In the genomic region with DNA sequence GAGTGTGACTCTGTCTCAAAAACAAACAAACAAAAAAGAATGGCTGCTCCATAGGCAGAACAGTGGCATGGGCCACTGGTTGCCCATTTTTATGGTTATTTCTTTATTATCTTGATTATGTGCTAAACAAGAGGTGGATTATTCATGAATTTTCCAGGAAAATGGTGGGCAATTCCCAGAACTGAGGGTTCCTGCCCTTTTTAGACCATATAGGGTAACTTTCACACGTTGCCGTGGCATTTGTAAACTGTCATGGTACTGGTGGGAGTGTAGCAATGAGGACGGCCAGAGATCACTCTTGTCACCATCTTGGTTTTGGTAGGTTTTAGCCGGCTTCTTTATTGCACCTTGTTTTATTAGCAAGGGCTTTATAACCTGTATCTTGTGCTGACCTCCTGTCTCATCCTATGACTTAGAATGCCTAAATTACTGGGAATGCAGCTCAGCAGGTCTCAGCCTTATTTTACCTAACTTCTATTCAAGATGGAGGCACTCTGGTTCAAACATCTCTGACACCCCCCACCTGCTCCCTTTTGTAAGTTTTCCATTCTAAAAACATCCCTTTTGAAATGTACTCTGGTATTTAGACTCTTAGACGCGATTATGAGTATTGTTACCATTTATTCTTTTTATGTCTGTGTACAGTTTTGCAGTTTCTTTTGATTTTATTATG, we compare ENCODE assay signal across 1 cellular context.
TF ChIP-seq lines count a peak whose summit lies in the region.

No MANE protein-coding gene starts in this region.

TF ChIP-seq in K562, 482 proteins besides CTCF, POLR2A, EP300 and RAD21 (continued from another document):
- TF ChIP-seq, protein P1, sequence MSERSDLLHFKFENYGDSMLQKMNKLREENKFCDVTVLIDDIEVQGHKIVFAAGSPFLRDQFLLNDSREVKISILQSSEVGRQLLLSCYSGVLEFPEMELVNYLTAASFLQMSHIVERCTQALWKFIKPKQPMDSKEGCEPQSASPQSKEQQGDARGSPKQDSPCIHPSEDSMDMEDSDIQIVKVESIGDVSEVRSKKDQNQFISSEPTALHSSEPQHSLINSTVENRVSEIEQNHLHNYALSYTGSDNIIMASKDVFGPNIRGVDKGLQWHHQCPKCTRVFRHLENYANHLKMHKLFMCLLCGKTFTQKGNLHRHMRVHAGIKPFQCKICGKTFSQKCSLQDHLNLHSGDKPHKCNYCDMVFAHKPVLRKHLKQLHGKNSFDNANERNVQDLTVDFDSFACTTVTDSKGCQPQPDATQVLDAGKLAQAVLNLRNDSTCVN (CRISPR knock-in tag; IDR thresholded peaks at IDR 0.05): no peak
- TF ChIP-seq ZFP30 (CRISPR knock-in tag; IDR thresholded peaks at IDR 0.05; ENCODE audit: borderline replicate concordance) (no peak), CXXC5 (CRISPR knock-in tag; IDR thresholded peaks at IDR 0.05) (no peak), ZNF324 (CRISPR knock-in tag; IDR thresholded peaks at IDR 0.05) (no peak), ZC3H11A (IDR thresholded peaks at IDR 0.05; ENCODE audit: low read depth, low read length) (no peak), BRF1 (IDR thresholded peaks at IDR 0.05; ENCODE audit: borderline replicate concordance, extremely low read depth, insufficient read length) (no peak), SREBF2 (CRISPR knock-in tag; IDR thresholded peaks at IDR 0.05) (no peak), ZNF57 (CRISPR knock-in tag; IDR thresholded peaks at IDR 0.05) (no peak), KHSRP (IDR thresholded peaks at IDR 0.05) (no peak), HNRNPH1 (optimal IDR thresholded peaks at IDR 0.05; ENCODE audit: low read depth, low read length) (no peak), ZNF232 (CRISPR knock-in tag; IDR thresholded peaks at IDR 0.05) (no peak), TFAM (CRISPR knock-in tag; conservative IDR thresholded peaks at IDR 0.05) (no peak), ETV5 (CRISPR knock-in tag; IDR thresholded peaks at IDR 0.05; ENCODE audit: low read depth) (no peak), MAZ (CRISPR knock-in tag; conservative IDR thresholded peaks at IDR 0.05 in 1 of 2, IDR thresholded peaks at IDR 0.05 in 1 of 2) (no peak), ZEB2 (IDR thresholded peaks at IDR 0.05) (no peak), ZNF212 (CRISPR knock-in tag; IDR thresholded peaks at IDR 0.05) (no peak), EZH2 (IDR thresholded peaks at IDR 0.05; ENCODE audit: borderline replicate concordance, low read depth, low read length) (no peak), SUPT5H (IDR thresholded peaks at IDR 0.05) (no peak), TEAD2 (tag; IDR thresholded peaks at IDR 0.05) (peak; percentile 71; the same call in 1 of the 2 replicates), HOXB6 (CRISPR knock-in tag; IDR thresholded peaks at IDR 0.05; ENCODE audit: borderline replicate concordance) (no peak), DDX20 (tag; IDR thresholded peaks at IDR 0.05; ENCODE audit: low read depth) (peak; percentile 87), ZNF445 (CRISPR knock-in tag; IDR thresholded peaks at IDR 0.05; ENCODE audit: low read depth) (no peak), ZNF140 (CRISPR knock-in tag; IDR thresholded peaks at IDR 0.05) (no peak), GATAD2A (IDR thresholded peaks at IDR 0.05) (no peak), MAFF (IDR thresholded peaks at IDR 0.05; ENCODE audit: low read length) (no peak), DMBX1 (CRISPR knock-in tag; IDR thresholded peaks at IDR 0.05; ENCODE audit: borderline replicate concordance) (peak; percentile 86), ZNF253 (CRISPR knock-in tag; conservative IDR thresholded peaks at IDR 0.05) (no peak), CEBPB (tag; IDR thresholded peaks at IDR 0.05) (no peak), MED1 (CRISPR knock-in tag; IDR thresholded peaks at IDR 0.05; ENCODE audit: borderline replicate concordance) (no peak), ZKSCAN8 (CRISPR knock-in tag; IDR thresholded peaks at IDR 0.05) (peak; percentile 87), CREBBP (IDR thresholded peaks at IDR 0.05; ENCODE audit: low read depth, low read length) (no peak), ATF7 (IDR thresholded peaks at IDR 0.05) (no peak), SRSF3 (IDR thresholded peaks at IDR 0.05; ENCODE audit: insufficient read depth, low read length) (no peak), SAFB (IDR thresholded peaks at IDR 0.05; ENCODE audit: borderline replicate concordance, low read depth, low read length) (no peak), ZNF3 (CRISPR knock-in tag; IDR thresholded peaks at IDR 0.05) (no peak), PHF8 (IDR thresholded peaks at IDR 0.05; ENCODE audit: borderline replicate concordance, low read length) (no peak), NR2C1 (IDR thresholded peaks at IDR 0.05) (no peak), NR2C1 (tag; IDR thresholded peaks at IDR 0.05) (peak; percentile 86), ATF1 (CRISPR knock-in tag; IDR thresholded peaks at IDR 0.05) (no peak), ATF1 (tag; IDR thresholded peaks at IDR 0.05) (no peak), RBM22 (IDR thresholded peaks at IDR 0.05; ENCODE audit: low read depth, low read length, poor library complexity, severe bottlenecking) (no peak), BCL6 (CRISPR knock-in tag; IDR thresholded peaks at IDR 0.05) (no peak), MEF2D (tag; conservative IDR thresholded peaks at IDR 0.05; ENCODE audit: low read depth) (peak; percentile 88), ZNF583 (CRISPR knock-in tag; IDR thresholded peaks at IDR 0.05) (no peak)
- TF ChIP-seq, protein P2, sequence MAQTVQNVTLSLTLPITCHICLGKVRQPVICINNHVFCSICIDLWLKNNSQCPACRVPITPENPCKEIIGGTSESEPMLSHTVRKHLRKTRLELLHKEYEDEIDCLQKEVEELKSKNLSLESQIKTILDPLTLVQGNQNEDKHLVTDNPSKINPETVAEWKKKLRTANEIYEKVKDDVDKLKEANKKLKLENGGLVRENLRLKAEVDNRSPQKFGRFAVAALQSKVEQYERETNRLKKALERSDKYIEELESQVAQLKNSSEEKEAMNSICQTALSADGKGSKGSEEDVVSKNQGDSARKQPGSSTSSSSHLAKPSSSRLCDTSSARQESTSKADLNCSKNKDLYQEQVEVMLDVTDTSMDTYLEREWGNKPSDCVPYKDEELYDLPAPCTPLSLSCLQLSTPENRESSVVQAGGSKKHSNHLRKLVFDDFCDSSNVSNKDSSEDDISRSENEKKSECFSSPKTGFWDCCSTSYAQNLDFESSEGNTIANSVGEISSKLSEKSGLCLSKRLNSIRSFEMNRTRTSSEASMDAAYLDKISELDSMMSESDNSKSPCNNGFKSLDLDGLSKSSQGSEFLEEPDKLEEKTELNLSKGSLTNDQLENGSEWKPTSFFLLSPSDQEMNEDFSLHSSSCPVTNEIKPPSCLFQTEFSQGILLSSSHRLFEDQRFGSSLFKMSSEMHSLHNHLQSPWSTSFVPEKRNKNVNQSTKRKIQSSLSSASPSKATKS (CRISPR knock-in tag; IDR thresholded peaks at IDR 0.05): no peak
- TF ChIP-seq, protein P3, sequence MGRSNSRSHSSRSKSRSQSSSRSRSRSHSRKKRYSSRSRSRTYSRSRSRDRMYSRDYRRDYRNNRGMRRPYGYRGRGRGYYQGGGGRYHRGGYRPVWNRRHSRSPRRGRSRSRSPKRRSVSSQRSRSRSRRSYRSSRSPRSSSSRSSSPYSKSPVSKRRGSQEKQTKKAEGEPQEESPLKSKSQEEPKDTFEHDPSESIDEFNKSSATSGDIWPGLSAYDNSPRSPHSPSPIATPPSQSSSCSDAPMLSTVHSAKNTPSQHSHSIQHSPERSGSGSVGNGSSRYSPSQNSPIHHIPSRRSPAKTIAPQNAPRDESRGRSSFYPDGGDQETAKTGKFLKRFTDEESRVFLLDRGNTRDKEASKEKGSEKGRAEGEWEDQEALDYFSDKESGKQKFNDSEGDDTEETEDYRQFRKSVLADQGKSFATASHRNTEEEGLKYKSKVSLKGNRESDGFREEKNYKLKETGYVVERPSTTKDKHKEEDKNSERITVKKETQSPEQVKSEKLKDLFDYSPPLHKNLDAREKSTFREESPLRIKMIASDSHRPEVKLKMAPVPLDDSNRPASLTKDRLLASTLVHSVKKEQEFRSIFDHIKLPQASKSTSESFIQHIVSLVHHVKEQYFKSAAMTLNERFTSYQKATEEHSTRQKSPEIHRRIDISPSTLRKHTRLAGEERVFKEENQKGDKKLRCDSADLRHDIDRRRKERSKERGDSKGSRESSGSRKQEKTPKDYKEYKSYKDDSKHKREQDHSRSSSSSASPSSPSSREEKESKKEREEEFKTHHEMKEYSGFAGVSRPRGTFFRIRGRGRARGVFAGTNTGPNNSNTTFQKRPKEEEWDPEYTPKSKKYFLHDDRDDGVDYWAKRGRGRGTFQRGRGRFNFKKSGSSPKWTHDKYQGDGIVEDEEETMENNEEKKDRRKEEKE (IDR thresholded peaks at IDR 0.05; ENCODE audit: borderline replicate concordance in 1 of 2, control insufficient read depth in 1 of 2, low read depth in 2 of 2, low read length in 1 of 2): no peak
- TF ChIP-seq, protein P4, sequence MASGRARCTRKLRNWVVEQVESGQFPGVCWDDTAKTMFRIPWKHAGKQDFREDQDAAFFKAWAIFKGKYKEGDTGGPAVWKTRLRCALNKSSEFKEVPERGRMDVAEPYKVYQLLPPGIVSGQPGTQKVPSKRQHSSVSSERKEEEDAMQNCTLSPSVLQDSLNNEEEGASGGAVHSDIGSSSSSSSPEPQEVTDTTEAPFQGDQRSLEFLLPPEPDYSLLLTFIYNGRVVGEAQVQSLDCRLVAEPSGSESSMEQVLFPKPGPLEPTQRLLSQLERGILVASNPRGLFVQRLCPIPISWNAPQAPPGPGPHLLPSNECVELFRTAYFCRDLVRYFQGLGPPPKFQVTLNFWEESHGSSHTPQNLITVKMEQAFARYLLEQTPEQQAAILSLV (tag; IDR thresholded peaks at IDR 0.05): peak; percentile 76
- TF ChIP-seq, protein P5, sequence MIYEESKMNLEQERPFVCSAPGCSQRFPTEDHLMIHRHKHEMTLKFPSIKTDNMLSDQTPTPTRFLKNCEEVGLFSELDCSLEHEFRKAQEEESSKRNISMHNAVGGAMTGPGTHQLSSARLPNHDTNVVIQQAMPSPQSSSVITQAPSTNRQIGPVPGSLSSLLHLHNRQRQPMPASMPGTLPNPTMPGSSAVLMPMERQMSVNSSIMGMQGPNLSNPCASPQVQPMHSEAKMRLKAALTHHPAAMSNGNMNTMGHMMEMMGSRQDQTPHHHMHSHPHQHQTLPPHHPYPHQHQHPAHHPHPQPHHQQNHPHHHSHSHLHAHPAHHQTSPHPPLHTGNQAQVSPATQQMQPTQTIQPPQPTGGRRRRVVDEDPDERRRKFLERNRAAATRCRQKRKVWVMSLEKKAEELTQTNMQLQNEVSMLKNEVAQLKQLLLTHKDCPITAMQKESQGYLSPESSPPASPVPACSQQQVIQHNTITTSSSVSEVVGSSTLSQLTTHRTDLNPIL (CRISPR knock-in tag; IDR thresholded peaks at IDR 0.05): no peak
- TF ChIP-seq, protein P6, sequence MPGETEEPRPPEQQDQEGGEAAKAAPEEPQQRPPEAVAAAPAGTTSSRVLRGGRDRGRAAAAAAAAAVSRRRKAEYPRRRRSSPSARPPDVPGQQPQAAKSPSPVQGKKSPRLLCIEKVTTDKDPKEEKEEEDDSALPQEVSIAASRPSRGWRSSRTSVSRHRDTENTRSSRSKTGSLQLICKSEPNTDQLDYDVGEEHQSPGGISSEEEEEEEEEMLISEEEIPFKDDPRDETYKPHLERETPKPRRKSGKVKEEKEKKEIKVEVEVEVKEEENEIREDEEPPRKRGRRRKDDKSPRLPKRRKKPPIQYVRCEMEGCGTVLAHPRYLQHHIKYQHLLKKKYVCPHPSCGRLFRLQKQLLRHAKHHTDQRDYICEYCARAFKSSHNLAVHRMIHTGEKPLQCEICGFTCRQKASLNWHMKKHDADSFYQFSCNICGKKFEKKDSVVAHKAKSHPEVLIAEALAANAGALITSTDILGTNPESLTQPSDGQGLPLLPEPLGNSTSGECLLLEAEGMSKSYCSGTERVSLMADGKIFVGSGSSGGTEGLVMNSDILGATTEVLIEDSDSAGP (CRISPR knock-in tag; IDR thresholded peaks at IDR 0.05): no peak
- TF ChIP-seq, protein P7, sequence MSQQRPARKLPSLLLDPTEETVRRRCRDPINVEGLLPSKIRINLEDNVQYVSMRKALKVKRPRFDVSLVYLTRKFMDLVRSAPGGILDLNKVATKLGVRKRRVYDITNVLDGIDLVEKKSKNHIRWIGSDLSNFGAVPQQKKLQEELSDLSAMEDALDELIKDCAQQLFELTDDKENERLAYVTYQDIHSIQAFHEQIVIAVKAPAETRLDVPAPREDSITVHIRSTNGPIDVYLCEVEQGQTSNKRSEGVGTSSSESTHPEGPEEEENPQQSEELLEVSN (IDR thresholded peaks at IDR 0.05; ENCODE audit: borderline replicate concordance in 1 of 2, extremely low read depth in 1 of 2, insufficient read depth in 1 of 2, insufficient read length in 1 of 2, low read depth in 1 of 2, low read length in 1 of 2, poor library complexity in 1 of 2, severe bottlenecking in 1 of 2): no peak
- TF ChIP-seq, protein P8, sequence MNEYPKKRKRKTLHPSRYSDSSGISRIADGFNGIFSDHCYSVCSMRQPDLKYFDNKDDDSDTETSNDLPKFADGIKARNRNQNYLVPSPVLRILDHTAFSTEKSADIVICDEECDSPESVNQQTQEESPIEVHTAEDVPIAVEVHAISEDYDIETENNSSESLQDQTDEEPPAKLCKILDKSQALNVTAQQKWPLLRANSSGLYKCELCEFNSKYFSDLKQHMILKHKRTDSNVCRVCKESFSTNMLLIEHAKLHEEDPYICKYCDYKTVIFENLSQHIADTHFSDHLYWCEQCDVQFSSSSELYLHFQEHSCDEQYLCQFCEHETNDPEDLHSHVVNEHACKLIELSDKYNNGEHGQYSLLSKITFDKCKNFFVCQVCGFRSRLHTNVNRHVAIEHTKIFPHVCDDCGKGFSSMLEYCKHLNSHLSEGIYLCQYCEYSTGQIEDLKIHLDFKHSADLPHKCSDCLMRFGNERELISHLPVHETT (CRISPR knock-in tag; conservative IDR thresholded peaks at IDR 0.05 in 1 of 2, IDR thresholded peaks at IDR 0.05 in 1 of 2): peak in 1 of 2 experiments; percentile 86; a peak in 2 of 4 replicates
- TF ChIP-seq, protein P9, sequence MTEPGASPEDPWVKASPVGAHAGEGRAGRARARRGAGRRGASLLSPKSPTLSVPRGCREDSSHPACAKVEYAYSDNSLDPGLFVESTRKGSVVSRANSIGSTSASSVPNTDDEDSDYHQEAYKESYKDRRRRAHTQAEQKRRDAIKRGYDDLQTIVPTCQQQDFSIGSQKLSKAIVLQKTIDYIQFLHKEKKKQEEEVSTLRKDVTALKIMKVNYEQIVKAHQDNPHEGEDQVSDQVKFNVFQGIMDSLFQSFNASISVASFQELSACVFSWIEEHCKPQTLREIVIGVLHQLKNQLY (CRISPR knock-in tag; conservative IDR thresholded peaks at IDR 0.05): no peak
- TF ChIP-seq, protein P10, sequence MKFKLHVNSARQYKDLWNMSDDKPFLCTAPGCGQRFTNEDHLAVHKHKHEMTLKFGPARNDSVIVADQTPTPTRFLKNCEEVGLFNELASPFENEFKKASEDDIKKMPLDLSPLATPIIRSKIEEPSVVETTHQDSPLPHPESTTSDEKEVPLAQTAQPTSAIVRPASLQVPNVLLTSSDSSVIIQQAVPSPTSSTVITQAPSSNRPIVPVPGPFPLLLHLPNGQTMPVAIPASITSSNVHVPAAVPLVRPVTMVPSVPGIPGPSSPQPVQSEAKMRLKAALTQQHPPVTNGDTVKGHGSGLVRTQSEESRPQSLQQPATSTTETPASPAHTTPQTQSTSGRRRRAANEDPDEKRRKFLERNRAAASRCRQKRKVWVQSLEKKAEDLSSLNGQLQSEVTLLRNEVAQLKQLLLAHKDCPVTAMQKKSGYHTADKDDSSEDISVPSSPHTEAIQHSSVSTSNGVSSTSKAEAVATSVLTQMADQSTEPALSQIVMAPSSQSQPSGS (CRISPR knock-in tag; IDR thresholded peaks at IDR 0.05): no peak
- TF ChIP-seq, protein P11, sequence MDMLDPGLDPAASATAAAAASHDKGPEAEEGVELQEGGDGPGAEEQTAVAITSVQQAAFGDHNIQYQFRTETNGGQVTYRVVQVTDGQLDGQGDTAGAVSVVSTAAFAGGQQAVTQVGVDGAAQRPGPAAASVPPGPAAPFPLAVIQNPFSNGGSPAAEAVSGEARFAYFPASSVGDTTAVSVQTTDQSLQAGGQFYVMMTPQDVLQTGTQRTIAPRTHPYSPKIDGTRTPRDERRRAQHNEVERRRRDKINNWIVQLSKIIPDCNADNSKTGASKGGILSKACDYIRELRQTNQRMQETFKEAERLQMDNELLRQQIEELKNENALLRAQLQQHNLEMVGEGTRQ (CRISPR knock-in tag; IDR thresholded peaks at IDR 0.05): no peak
